In the genomic region with DNA sequence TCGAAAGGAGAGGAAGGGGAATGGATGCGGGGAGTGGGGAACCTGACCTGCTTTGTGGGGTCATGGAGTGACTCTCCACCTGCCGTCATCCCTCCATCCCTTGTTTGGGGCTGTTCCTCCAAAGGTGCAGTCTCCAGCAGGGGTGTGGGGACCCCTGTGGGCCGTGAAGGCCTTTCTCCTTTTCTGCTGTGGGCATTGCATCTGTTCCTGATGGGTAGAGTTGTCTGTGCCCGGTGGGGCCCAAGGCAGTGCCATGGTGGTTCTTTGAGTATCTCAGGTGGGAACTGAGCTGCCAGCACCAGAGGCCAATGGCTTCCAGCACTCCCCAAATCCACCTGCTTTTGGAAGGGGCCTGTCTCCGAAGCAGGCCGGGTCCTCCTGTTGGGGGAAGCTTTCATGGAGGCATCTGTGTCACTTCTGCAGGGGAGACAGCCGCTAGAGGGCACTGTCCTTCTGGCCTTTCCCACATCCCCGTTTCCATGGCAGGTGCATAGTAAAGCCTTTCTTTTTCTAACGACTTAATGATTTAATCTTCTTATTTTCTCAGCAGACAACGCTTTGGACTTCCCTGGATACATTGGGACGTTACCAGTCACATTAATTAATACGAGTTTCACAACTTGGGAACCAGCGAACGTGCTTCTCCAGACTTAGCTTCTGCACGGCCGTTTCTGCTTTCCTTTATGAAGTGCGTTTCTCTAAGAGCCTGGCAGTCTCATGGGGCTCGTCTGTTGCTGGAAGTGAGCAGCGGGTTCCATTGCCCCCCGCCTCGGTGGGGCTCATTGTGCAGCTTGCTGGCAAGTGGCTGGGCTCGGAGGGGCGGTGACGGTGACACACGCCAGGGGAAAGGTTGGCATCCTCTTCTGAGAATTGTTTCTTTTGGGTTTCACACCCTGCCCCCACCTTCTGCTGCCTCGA, we compare ENCODE assay signal across 8 cellular contexts. TPM values are rescaled to one million over a fixed set of nuclear protein-coding genes. Genes with fewer than 3 reads are reported as not detected.
DNase-seq lines count a peak whose midpoint lies in the region; ATAC-seq and TF ChIP-seq lines count a peak whose summit lies in the region.

No MANE protein-coding gene starts in this region.

- TF ChIP-seq CTCF in choroid plexus epithelial cell (conservative IDR thresholded peaks at IDR 0.05; ENCODE audit: low read depth, low read length), result peak; percentile 96

- no peaks in the 10 kb centered on the region for H3K36me3 Mint-ChIP-seq in activated CD4-positive, alpha-beta T cell treated with anti-CD3 and anti-CD28 coated beads for 36 hours (ENCODE audit: low read depth)

- no peak overlapping the region for H3K4me3 Mint-ChIP-seq in activated CD4-positive, alpha-beta T cell treated with anti-CD3 and anti-CD28 coated beads for 36 hours

- H3K4me3 ChIP-seq in choroid plexus epithelial cell (ENCODE audit: low read depth, low read length), result no peak overlapping the region

- H3K4me1 Mint-ChIP-seq in activated CD4-positive, alpha-beta T cell treated with anti-CD3 and anti-CD28 coated beads for 36 hours, result no peaks in the 10 kb centered on the region

- intact Hi-C loops in activated CD4-positive, alpha-beta T cell treated with anti-CD3 and anti-CD28 coated beads for 36 hours (cut with DNase I, micrococcal nuclease), result loop anchor here (1.0 to 10.0 kb wide), 3 partner anchors 484 to 545 kb away; no protein-coding TSS in a partner anchor

- peaks cover 2% of the 10 kb centered on the region for H3K9me3 Mint-ChIP-seq in activated CD4-positive, alpha-beta T cell treated with anti-CD3 and anti-CD28 coated beads for 36 hours (ENCODE audit: low read depth)

- CTCF ChIA-PET in activated CD4-positive, alpha-beta T cell treated with anti-CD3 and anti-CD28 coated beads for 36 hours (lab: Charles Lee), result interaction anchor here (0.5 to 7.0 kb wide), 13 partner anchors 10 to 750 kb away, joined by 3 to 56 read pairs (median 3); no protein-coding TSS in a partner anchor

- H3K27me3 Mint-ChIP-seq in activated CD4-positive, alpha-beta T cell treated with anti-CD3 and anti-CD28 coated beads for 36 hours, result no peaks in the 10 kb centered on the region

- DNase-seq in SIG-M5 treated with dmso at 0.1 percent for 504 hours (lab: John Stamatoyannopoulos, UW; ENCODE audit: unreplicated experiment) (peak; percentile 54), SIG-M5 (lab: John Stamatoyannopoulos, UW) (no peak), NCI-H2196 treated with DMSO at 0.1 percent for 48 hours (lab: John Stamatoyannopoulos, UW; ENCODE audit: unreplicated experiment) (peak; percentile 69), choroid plexus epithelial cell (ENCODE audit: low read depth) (peak; percentile 85), left kidney (ENCODE audit: low read depth, low spot score) (peak; percentile 90)
- peak; percentile 85 for DNase-seq in activated CD4-positive, alpha-beta T cell treated with anti-CD3 and anti-CD28 coated beads for 36 hours
- peak; percentile 65 to 66 for DNase-seq in stimulated activated CD4-positive, alpha-beta T cell treated with anti-CD3 and anti-CD28 coated beads, Interleukin-2, amount 100 ng/mL, for 48 hours

- no peak overlapping the region for H3K27ac Mint-ChIP-seq in activated CD4-positive, alpha-beta T cell treated with anti-CD3 and anti-CD28 coated beads for 36 hours

- POLR2A ChIA-PET in activated CD4-positive, alpha-beta T cell treated with anti-CD3 and anti-CD28 coated beads for 36 hours (lab: Charles Lee), result no interaction called here

- peak; percentile 68 for ATAC-seq in activated CD4-positive, alpha-beta T cell treated with anti-CD3 and anti-CD28 coated beads for 36 hours
- no peak for ATAC-seq in GM18907 (IDR thresholded peaks at IDR 0.05; ENCODE audit: unreplicated experiment)

RNA-seq across cellular contexts. Expression of a gene that starts 57.1 kb away (rescaled TPM):
- total RNA-seq in activated CD4-positive, alpha-beta T cell treated with anti-CD3 and anti-CD28 coated beads for 36 hours, result 10 to 100 TPM; 42.7 to 45.9 TPM
